20 cellular contexts compared by ENCODE assay signal in genomic region chr9:36780186-36780585, GRCh38.
"Had no signal": no experiment of that assay in that cellular context is flagged by ENCODE, and none has a peak within 500 bp of the region (broad histone marks: within the 10 kb centered on the region; RNA-seq: fewer than 3 reads in every experiment).

No MANE protein-coding gene starts in this region.

- H3K4me3 ChIP-seq: prostate gland, transverse colon had no signal

- H3K4me3 Mint-ChIP-seq: activated CD4-positive, alpha-beta memory T cell treated with anti-CD3 and anti-CD28 coated beads for 36 hours; activated naive CD8-positive, alpha-beta T cell treated with anti-CD3 and anti-CD28 coated beads, Interleukin-2, amount 10 ng/mL, durations not matched to agents 7 days and 5 days; dendritic cell treated with granulocyte-macrophage colony-stimulating factor and Interleukin-4, amounts not matched to agents 40 ng/mL and 50 ng/mL, for 4 days; naive B cell had no signal

- H3K9me3 Mint-ChIP-seq: activated CD4-positive, alpha-beta memory T cell treated with anti-CD3 and anti-CD28 coated beads for 36 hours; activated naive CD8-positive, alpha-beta T cell treated with anti-CD3 and anti-CD28 coated beads, Interleukin-2, amount 10 ng/mL, durations not matched to agents 7 days and 5 days; dendritic cell treated with granulocyte-macrophage colony-stimulating factor and Interleukin-4, amounts not matched to agents 40 ng/mL and 50 ng/mL, for 4 days had no signal

- H3K27ac ChIP-seq: prostate gland, transverse colon had no signal

- H3K4me1 Mint-ChIP-seq: activated naive CD8-positive, alpha-beta T cell treated with anti-CD3 and anti-CD28 coated beads, Interleukin-2, amount 10 ng/mL, durations not matched to agents 7 days and 5 days; naive B cell had no signal

- DNase-seq: activated CD4-positive, alpha-beta memory T cell treated with anti-CD3 and anti-CD28 coated beads for 36 hours; activated CD4-positive, alpha-beta T cell treated with anti-CD3 and anti-CD28 coated beads for 4 hours; activated CD4-positive, CD25-positive, alpha-beta regulatory T cell; activated naive CD4-positive, alpha-beta T cell treated with Interleukin-2 at 50 U/mL for 16 hours; activated naive CD8-positive, alpha-beta T cell treated with anti-CD3 and anti-CD28 coated beads, Interleukin-2, amount 10 ng/mL, durations not matched to agents 7 days and 5 days; activated T-cell treated with anti-CD3 and anti-CD28 coated beads, Interleukin-2, amount 50 U/mL, for 48 hours; amygdala; effector CD8-positive, alpha-beta T cell; glutamatergic neuron; hippocampal formation; mesendoderm; naive B cell; stimulated activated CD4-positive, alpha-beta T cell treated with anti-CD3 and anti-CD28 coated beads, Interleukin-4, amount 100 ng/mL, for 24 hours; stimulated activated naive CD8-positive, alpha-beta T cell treated with anti-CD3 and anti-CD28 coated beads, Interleukin-15, Interleukin-2, amounts not matched to agents 100 U/mL and 50 U/mL, for 24 hours; substantia nigra; T-helper 9 cell; transverse colon had no signal

- H3K36me3 Mint-ChIP-seq: activated CD4-positive, alpha-beta memory T cell treated with anti-CD3 and anti-CD28 coated beads for 36 hours; activated naive CD8-positive, alpha-beta T cell treated with anti-CD3 and anti-CD28 coated beads, Interleukin-2, amount 10 ng/mL, durations not matched to agents 7 days and 5 days; naive B cell had no signal

- H3K27ac Mint-ChIP-seq: activated CD4-positive, alpha-beta memory T cell treated with anti-CD3 and anti-CD28 coated beads for 36 hours; activated naive CD8-positive, alpha-beta T cell treated with anti-CD3 and anti-CD28 coated beads, Interleukin-2, amount 10 ng/mL, durations not matched to agents 7 days and 5 days; dendritic cell treated with granulocyte-macrophage colony-stimulating factor and Interleukin-4, amounts not matched to agents 40 ng/mL and 50 ng/mL, for 4 days; naive B cell had no signal

- ATAC-seq: esophagus mucosa; stimulated activated naive CD8-positive, alpha-beta T cell treated with anti-CD3 and anti-CD28 coated beads, Interleukin-15, Interleukin-2, amounts not matched to agents 100 U/mL and 50 U/mL, for 24 hours had no signal
